1 cellular context compared by ENCODE assay signal in genomic region chr22:38110863-38111852, GRCh38.
TF ChIP-seq lines count a peak whose summit lies in the region.

No MANE protein-coding gene starts in this region.

TF ChIP-seq in GM23338, 12 proteins besides CTCF, POLR2A, EP300 and RAD21 (continued from another document):
- TF ChIP-seq ZNF462 (CRISPR knock-in tag; IDR thresholded peaks at IDR 0.05), result no peak
- TF ChIP-seq EZH2 (IDR thresholded peaks at IDR 0.05; ENCODE audit: low read depth, unreplicated experiment), result no peak
